ENCODE assay signal across 8 cellular contexts in the genomic region with DNA sequence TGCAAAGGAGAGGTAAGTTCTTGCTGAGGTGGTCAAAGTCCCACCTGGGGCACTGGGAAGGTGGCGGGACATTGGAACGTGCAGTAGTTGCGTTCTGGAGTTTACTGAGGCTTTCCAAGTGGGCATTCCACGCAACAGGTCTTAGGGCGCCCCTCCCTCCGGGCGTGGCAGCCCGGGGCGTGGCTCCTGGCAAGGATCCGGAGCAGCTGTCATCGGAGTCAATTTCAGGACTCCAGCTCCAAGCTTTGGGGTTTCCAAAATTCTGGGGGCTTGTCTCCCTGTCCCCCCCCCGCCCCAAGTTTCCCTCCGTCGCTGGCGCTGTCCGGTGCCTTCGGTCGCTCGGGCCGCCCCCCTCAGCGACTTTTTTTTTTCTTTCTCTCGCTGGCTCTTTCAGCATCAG. TPM values are rescaled to one million over a fixed set of nuclear protein-coding genes. Genes with fewer than 3 reads are reported as not detected.
DNase-seq lines count a peak whose midpoint lies in the region; FAIRE-seq and TF ChIP-seq lines count a peak whose summit lies in the region.

No MANE protein-coding gene starts in this region.

- no peaks in the 10 kb centered on the region for H3K27me3 ChIP-seq in OCI-LY3 (ENCODE audit: low read depth, low read length)
- peaks cover 5 to 7% of the 10 kb centered on the region in 2 experiments for H3K27me3 ChIP-seq in endothelial cell of umbilical vein (ENCODE audit: control insufficient read depth in 2 of 2, insufficient read depth in 2 of 2, low read length in 2 of 2)
- H3K27me3 ChIP-seq in osteoblast (ENCODE audit: insufficient read depth, low read length), result peaks cover 10% of the 10 kb centered on the region

- H3K9me3 ChIP-seq in OCI-LY3 (ENCODE audit: insufficient read depth, low read length) (no peaks in the 10 kb centered on the region), endothelial cell of umbilical vein (replicated peaks; ENCODE audit: control insufficient read depth, insufficient read depth, low read length) (no peaks in the 10 kb centered on the region), osteoblast (ENCODE audit: low read depth, low read length) (no peaks in the 10 kb centered on the region)

- H3K4me2 ChIP-seq in OCI-LY3 (ENCODE audit: low read length), result peak overlapping the region; percentile 75
- H3K4me2 ChIP-seq in endothelial cell of umbilical vein (ENCODE audit: insufficient read depth, low read length), result peak overlapping the region; percentile 42
- H3K4me2 ChIP-seq in osteoblast (ENCODE audit: insufficient read depth, low read length), result peak overlapping the region; percentile 86

- peaks cover 21% of the 10 kb centered on the region for H3K79me2 ChIP-seq in OCI-LY3 (ENCODE audit: low read length)
- H3K79me2 ChIP-seq in endothelial cell of umbilical vein (ENCODE audit: control insufficient read depth, insufficient read depth, low read length), result no peaks in the 10 kb centered on the region
- H3K79me2 ChIP-seq in osteoblast (ENCODE audit: insufficient read depth, low read length), result peaks cover 8% of the 10 kb centered on the region

- dilution Hi-C loops in endothelial cell of umbilical vein (cut with MboI; ENCODE audit: extremely low pct_ligation_motif_present, low sequenced_read_pairs), result no loop called here

- peak; percentile 8 for FAIRE-seq in endothelial cell of umbilical vein (lab: Jason Lieb, UNC)

- H3K4me1 ChIP-seq in OCI-LY3 (ENCODE audit: low read length) (peaks cover 26% of the 10 kb centered on the region), endothelial cell of umbilical vein (ENCODE audit: control insufficient read depth, extremely low read depth, insufficient read depth, low read length) (peaks cover 7% of the 10 kb centered on the region), osteoblast (ENCODE audit: insufficient read depth, low read length) (peaks cover 13% of the 10 kb centered on the region)

- no peaks in the 10 kb centered on the region for H4K20me1 ChIP-seq in OCI-LY3 (ENCODE audit: insufficient read depth, low read length)
- no peaks in the 10 kb centered on the region for H4K20me1 ChIP-seq in endothelial cell of umbilical vein (replicated peaks; ENCODE audit: control insufficient read depth, extremely low read depth, insufficient read depth, low read length)
- no peaks in the 10 kb centered on the region for H4K20me1 ChIP-seq in osteoblast (ENCODE audit: insufficient read depth, low read length)

- H3K4me3 ChIP-seq in OCI-LY3 (ENCODE audit: low read length) (peak overlapping the region; percentile 86), endothelial cell of umbilical vein (replicated peaks in 1 of 3; ENCODE audit: insufficient read depth in 1 of 3, low read depth in 1 of 3, low read length in 3 of 3) (peak overlapping the region; percentile 38 to 50 (median 45)), osteoblast (ENCODE audit: insufficient read depth, low read length) (peak overlapping the region; percentile 82)

- H3K36me3 ChIP-seq in OCI-LY3 (replicated peaks; ENCODE audit: low read depth, low read length) (no peaks in the 10 kb centered on the region), endothelial cell of umbilical vein (ENCODE audit: control insufficient read depth in 2 of 2, extremely low read depth in 1 of 2, insufficient read depth in 2 of 2, low read length in 2 of 2) (peaks cover 0 to 2% of the 10 kb centered on the region in 2 experiments), osteoblast (ENCODE audit: insufficient read depth, low read length) (no peaks in the 10 kb centered on the region)

- peak overlapping the region; percentile 22; the same call in 1 of the 2 replicates for H3K27ac ChIP-seq in OCI-LY3 (ENCODE audit: low read length)
- H3K27ac ChIP-seq in endothelial cell of umbilical vein (ENCODE audit: insufficient read depth, low read depth, low read length), result no peak overlapping the region
- no peak overlapping the region for H3K27ac ChIP-seq in osteoblast (ENCODE audit: low read depth, low read length)

- no peaks in the 10 kb centered on the region for H3K9me1 ChIP-seq in endothelial cell of umbilical vein (replicated peaks; ENCODE audit: control insufficient read depth, extremely low read depth, insufficient read depth, low read length)

- H3K9ac ChIP-seq in OCI-LY3 (ENCODE audit: low read length) (peak overlapping the region; percentile 76), endothelial cell of umbilical vein (replicated peaks; ENCODE audit: extremely low read depth, insufficient read depth, low read length) (no peak overlapping the region)

- POLR2A ChIA-PET in endothelial cell of umbilical vein (lab: Charles Lee), result no interaction called here

- no peak for TF ChIP-seq POLR2A in endothelial cell of umbilical vein (IDR thresholded peaks at IDR 0.05; ENCODE audit: low read depth, low read length)

- intact Hi-C loops in endothelial cell of umbilical vein (cut with micrococcal nuclease), result loop anchor here (1.0 to 5.0 kb wide), 4 partner anchors 43 to 258 kb away; no protein-coding TSS in a partner anchor

- BruUV-seq in endothelial cell of umbilical vein (replicated peaks; lab: Mats Ljungman, UMichigan), result no TSS peak

- H2AFZ ChIP-seq in OCI-LY3 (ENCODE audit: low read depth, low read length) (no peak overlapping the region), endothelial cell of umbilical vein (ENCODE audit: low read depth, low read length) (peak overlapping the region; percentile 89), osteoblast (ENCODE audit: low read length) (no peak overlapping the region)

- TF ChIP-seq CTCF in OCI-LY3 (IDR thresholded peaks at IDR 0.05; ENCODE audit: low read depth, low read length), result no peak
- TF ChIP-seq CTCF in endothelial cell of umbilical vein (IDR thresholded peaks at IDR 0.05; ENCODE audit: extremely low read depth in 1 of 2, insufficient read depth in 1 of 2, low read depth in 1 of 2, low read length in 2 of 2), result no peak
- no peak for TF ChIP-seq CTCF in osteoblast (IDR thresholded peaks at IDR 0.05; ENCODE audit: extremely low read depth, low read depth, low read length)

- peak; percentile 63 for DNase-seq in activated CD8-positive, alpha-beta memory T cell treated with anti-CD3 and anti-CD28 coated beads, Interleukin-2, amount 50 U/mL, for 48 hours
- no peak for DNase-seq in activated CD8-positive, alpha-beta memory T cell treated with anti-CD3 and anti-CD28 coated beads, Interleukin-2, amount 50 U/mL, for 4 hours
- DNase-seq in endothelial cell of umbilical vein (ENCODE audit: low read depth, low spot score) (no peak), osteoblast (ENCODE audit: insufficient read length, low spot score, missing footprints) (no peak), HuH-7 (ENCODE audit: low spot score) (no peak), NCI-H146 (lab: John Stamatoyannopoulos, UW) (no peak)
- no peak for DNase-seq in stimulated activated CD4-positive, alpha-beta T cell treated with anti-CD3 and anti-CD28 coated beads, Interleukin-4, amount 100 ng/mL, for 24 hours

- CTCF ChIA-PET in endothelial cell of umbilical vein (lab: Charles Lee), result interaction anchor here (0.9 to 3.0 kb wide), 6 partner anchors 27 to 253 kb away, joined by 3 to 12 read pairs (median 10); partner anchors contain the start of gene WIPI1

TF ChIP-seq in endothelial cell of umbilical vein, 7 proteins besides CTCF, POLR2A, EP300 and RAD21:
- TF ChIP-seq JUN (IDR thresholded peaks at IDR 0.05; ENCODE audit: borderline replicate concordance, insufficient read depth, insufficient read length, low read depth) (no peak), GATA2 (IDR thresholded peaks at IDR 0.05; ENCODE audit: insufficient read depth, insufficient read length, low read depth, low read length) (no peak), MAX (IDR thresholded peaks at IDR 0.05; ENCODE audit: insufficient read depth, insufficient read length) (no peak), FOS (IDR thresholded peaks at IDR 0.05; ENCODE audit: borderline replicate concordance, insufficient read depth, low read length) (no peak), MYC (IDR thresholded peaks at IDR 0.05; ENCODE audit: low read depth, low read length) (no peak), EZH2 (IDR thresholded peaks at IDR 0.05; ENCODE audit: borderline replicate concordance, low read depth, low read length, severe bottlenecking) (no peak), POLR2AphosphoS5 (IDR thresholded peaks at IDR 0.05; ENCODE audit: insufficient read depth, low read depth, low read length) (no peak)

RNA-seq across cellular contexts. Expression of gene AMZ2, which starts 43.1 kb away (rescaled TPM):
- total RNA-seq in endothelial cell of umbilical vein (53.7 and 57.3 TPM in 2 replicates), osteoblast (80.3 and 84.0 TPM in 2 replicates)
- 37.0 and 46.7 TPM in 2 replicates for polyA plus RNA-seq in endothelial cell of umbilical vein
- polyA plus RNA-seq in endothelial cell of umbilical vein (2011; cell fraction: cytosol; rRNA removed), result 51.2 and 52.4 TPM in 2 replicates
- polyA plus RNA-seq in endothelial cell of umbilical vein (2011; cell fraction: nucleus; rRNA removed), result 52.2 and 59.6 TPM in 2 replicates
- polyA plus RNA-seq in endothelial cell of umbilical vein (2012), result 78.2 and 107 TPM in 2 replicates
- polyA minus RNA-seq in endothelial cell of umbilical vein, result 24.3 and 25.3 TPM in 2 replicates
- 18.4 TPM for polyA minus RNA-seq in endothelial cell of umbilical vein (2011; cell fraction: cytosol; rRNA and poly(A)+ RNA removed)
- 20.9 and 22.9 TPM in 2 replicates for polyA minus RNA-seq in endothelial cell of umbilical vein (2011; cell fraction: nucleus; rRNA and poly(A)+ RNA removed)
